Comparison of ENCODE assay signal across 20 cellular contexts in genomic region chr20:45994761-45995160, GRCh38. TPM values are rescaled to one million over a fixed set of nuclear protein-coding genes. Genes with fewer than 3 reads are reported as not detected.
"Had no signal": no experiment of that assay in that cellular context is flagged by ENCODE, and none has a peak within 500 bp of the region (broad histone marks: within the 10 kb centered on the region; RNA-seq: fewer than 3 reads in every experiment).

No MANE protein-coding gene starts in this region.

- H3K27ac Mint-ChIP-seq: activated T-cell treated with anti-CD3 and anti-CD28 coated beads, Interleukin-2, amount 50 U/mL, for 72 hours; nephron progenitor cell; stimulated activated naive CD8-positive, alpha-beta T cell treated with anti-CD3 and anti-CD28 coated beads, Interleukin-15, Interleukin-2, amounts not matched to agents 100 ng/mL and 50 ng/mL, for 24 hours; T-helper 17 cell had no signal

- H3K4me3 ChIP-seq: colonic mucosa, gastrocnemius medialis, heart right ventricle, left ventricle myocardium inferior, ovary, testis had no signal

- H3K27ac ChIP-seq: colonic mucosa, gastrocnemius medialis, heart right ventricle, left ventricle myocardium inferior, ovary, testis had no signal

- DNase-seq: activated CD4-positive, alpha-beta T cell treated with anti-CD3 and anti-CD28 coated beads, Interleukin-2, amount 50 U/mL, for 48 hours; activated CD8-positive, alpha-beta memory T cell treated with anti-CD3 and anti-CD28 coated beads, Interleukin-2, amount 50 U/mL, for 4 hours; activated gamma-delta T cell treated with Interleukin-2 at 50 U/mL for 16 hours; activated T-cell treated with anti-CD3 and anti-CD28 coated beads, Interleukin-2, amount 50 U/mL, for 72 hours; colonic mucosa; effector CD4-positive, alpha-beta T cell; gastrocnemius medialis; heart right ventricle; left ventricle myocardium inferior; nephron progenitor cell; ovary; stimulated activated CD4-positive, alpha-beta T cell treated with anti-CD3 and anti-CD28 coated beads, Interleukin-4, amount 100 ng/mL, for 1 hour; T-helper 17 cell; testis had no signal

- H3K36me3 ChIP-seq: colonic mucosa, gastrocnemius medialis, heart right ventricle, left ventricle myocardium inferior, ovary had no signal

- H3K9me3 ChIP-seq: colonic mucosa, gastrocnemius medialis, heart right ventricle, left ventricle myocardium inferior, ovary, testis had no signal

- H3K9me3 Mint-ChIP-seq: activated T-cell treated with anti-CD3 and anti-CD28 coated beads, Interleukin-2, amount 50 U/mL, for 72 hours; nephron progenitor cell; stimulated activated naive CD8-positive, alpha-beta T cell treated with anti-CD3 and anti-CD28 coated beads, Interleukin-15, Interleukin-2, amounts not matched to agents 100 ng/mL and 50 ng/mL, for 24 hours had no signal

- ATAC-seq: activated CD4-positive, CD25-positive, alpha-beta regulatory T cell treated with anti-CD3 and anti-CD28 coated beads, Interleukin-2, amount 50 U/mL, for 24 hours; activated T-cell treated with anti-CD3 and anti-CD28 coated beads, Interleukin-2, amount 50 U/mL, for 72 hours; gastrocnemius medialis; heart right ventricle; T-helper 17 cell had no signal

- H3K4me3 Mint-ChIP-seq: activated T-cell treated with anti-CD3 and anti-CD28 coated beads, Interleukin-2, amount 50 U/mL, for 72 hours; nephron progenitor cell; stimulated activated naive CD8-positive, alpha-beta T cell treated with anti-CD3 and anti-CD28 coated beads, Interleukin-15, Interleukin-2, amounts not matched to agents 100 ng/mL and 50 ng/mL, for 24 hours; T-helper 17 cell had no signal

- H3K27me3 ChIP-seq: colonic mucosa, ovary, testis had no signal

- H3K4me1 ChIP-seq: colonic mucosa, gastrocnemius medialis, left ventricle myocardium inferior, testis had no signal

RNA-seq across cellular contexts. Expression of gene MMP9, which starts 13.9 kb away (rescaled TPM):
- total RNA-seq: endothelial cell of umbilical vein, fibroblast of lung, renal cortical epithelial cell had no signal
- polyA plus RNA-seq: endothelial cell of umbilical vein, fibroblast of lung had no signal

RNA-seq across cellular contexts. Expression of gene SLC12A5, which starts 34.3 kb away (rescaled TPM):
- total RNA-seq: gastrocnemius medialis, left ventricle myocardium inferior, T-helper 17 cell, ureter had no signal
